Comparison of ENCODE assay signal across 8 cellular contexts in the genomic region with DNA sequence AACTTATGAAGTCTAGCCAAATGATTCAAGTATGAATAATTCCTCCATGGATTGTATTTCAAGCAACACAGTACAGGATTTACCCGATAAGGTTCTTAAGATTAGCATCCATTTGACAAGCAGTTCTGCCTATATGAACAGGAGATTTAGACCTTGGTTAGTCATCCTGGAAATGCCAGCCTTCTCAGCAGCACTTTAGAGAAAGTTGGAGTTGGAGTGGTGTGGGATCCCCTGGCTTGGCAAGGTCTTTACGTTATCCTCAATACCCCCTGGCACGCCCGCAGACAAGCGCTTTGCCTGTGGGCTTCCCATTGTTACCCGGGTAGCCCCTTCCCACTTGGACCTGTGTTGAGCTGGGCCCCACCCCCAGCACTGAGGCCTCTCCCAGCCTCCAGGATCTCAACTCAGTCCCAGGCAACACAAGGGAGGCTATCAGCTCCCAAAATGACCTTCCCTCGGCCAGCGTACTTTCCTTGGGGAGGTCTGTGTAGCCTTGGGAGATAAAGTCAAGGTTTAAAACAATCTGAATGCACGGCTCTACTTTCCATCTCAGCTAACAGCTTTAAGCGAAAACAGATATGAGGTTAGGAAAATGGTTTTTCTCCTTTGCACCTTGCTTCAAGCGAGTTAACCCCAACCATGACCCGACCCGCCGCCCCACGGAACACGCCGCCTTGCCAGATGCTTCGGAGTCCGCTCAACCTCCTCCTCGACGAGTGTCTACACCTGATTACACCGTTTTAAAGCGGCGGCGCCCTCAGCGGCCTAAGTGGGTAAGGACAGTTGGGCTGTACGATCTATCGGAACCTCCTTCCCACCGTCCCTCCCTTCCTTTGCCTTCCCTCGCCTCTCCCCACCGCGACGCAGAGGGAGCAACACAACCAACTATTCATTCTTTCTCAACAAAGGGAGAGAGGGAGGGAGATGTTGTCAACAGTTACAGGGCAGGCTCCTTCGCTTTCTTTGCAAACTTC. TPM values are rescaled to one million over a fixed set of nuclear protein-coding genes. Genes with fewer than 3 reads are reported as not detected.
DNase-seq lines count a peak whose midpoint lies in the region; ATAC-seq lines count a peak whose summit lies in the region.

No MANE protein-coding gene starts in this region.

- peak overlapping the region; percentile 90 for H3K27ac Mint-ChIP-seq in stimulated activated naive B cell treated with anti-CD40 and anti-IgM and Interleukin-4, amounts not matched to agents 10 μg/mL and 1 μg/mL and 100 μg/mL, for 72 hours

- no peaks in the 10 kb centered on the region for H3K9me3 Mint-ChIP-seq in stimulated activated naive B cell treated with anti-CD40 and anti-IgM and Interleukin-4, amounts not matched to agents 10 μg/mL and 1 μg/mL and 100 μg/mL, for 72 hours

- ATAC-seq in stimulated activated naive B cell treated with anti-CD40 and anti-IgM and Interleukin-4, amounts not matched to agents 10 μg/mL and 1 μg/mL and 100 μg/mL, for 72 hours (replicated peaks), result peak; percentile 79 to 80

- peak overlapping the region; percentile 95 to 96 for H3K4me3 Mint-ChIP-seq in stimulated activated naive B cell treated with anti-CD40 and anti-IgM and Interleukin-4, amounts not matched to agents 10 μg/mL and 1 μg/mL and 100 μg/mL, for 72 hours

- peak; percentile 6 for DNase-seq in SIG-M5 treated with dmso at 0.1 percent for 504 hours (lab: John Stamatoyannopoulos, UW; ENCODE audit: unreplicated experiment)
- DNase-seq in SIG-M5 (lab: John Stamatoyannopoulos, UW), result no peak
- peak; percentile 89 for DNase-seq in HCEC 1CT
- DNase-seq in NCI-H1694 treated with DMSO at 0.1 percent for 48 hours (lab: John Stamatoyannopoulos, UW), result peak; percentile 52
- peak; percentile 60 to 68 for DNase-seq in activated CD4-positive, alpha-beta T cell treated with anti-CD3 and anti-CD28 coated beads, Interleukin-2, amount 50 U/mL, for 48 hours
- no peak for DNase-seq in epithelial cell of prostate (ENCODE audit: low read depth, low spot score)
- peak; percentile 93 for DNase-seq in mesenteric fat pad (ENCODE audit: low spot score)
- DNase-seq in stimulated activated naive B cell treated with anti-CD40 and anti-IgM and Interleukin-4, amounts not matched to agents 10 μg/mL and 1 μg/mL and 100 μg/mL, for 72 hours, result peak; percentile 70

- peaks cover 32 to 42% of the 10 kb centered on the region in 2 donors for H3K36me3 Mint-ChIP-seq in stimulated activated naive B cell treated with anti-CD40 and anti-IgM and Interleukin-4, amounts not matched to agents 10 μg/mL and 1 μg/mL and 100 μg/mL, for 72 hours

- peak overlapping the region; percentile 98 for H3K27ac ChIP-seq in epithelial cell of prostate

- no peaks in the 10 kb centered on the region for H3K27me3 Mint-ChIP-seq in stimulated activated naive B cell treated with anti-CD40 and anti-IgM and Interleukin-4, amounts not matched to agents 10 μg/mL and 1 μg/mL and 100 μg/mL, for 72 hours

- H3K4me1 Mint-ChIP-seq in stimulated activated naive B cell treated with anti-CD40 and anti-IgM and Interleukin-4, amounts not matched to agents 10 μg/mL and 1 μg/mL and 100 μg/mL, for 72 hours, result peaks cover 39 to 65% of the 10 kb centered on the region in 2 donors

RNA-seq across cellular contexts. Expression of a gene that starts 1.2 kb away (rescaled TPM):
- 30.3 TPM for total RNA-seq in mesenteric fat pad

Comparison
In these comparisons a context has a peak if more than half of its experiments do, and no peak if none do; other contexts are left out.
1. DNase-seq: peak in SIG-M5 treated with dmso at 0.1 percent for 504 hours (single experiment), HCEC 1CT (single experiment), NCI-H1694 treated with DMSO at 0.1 percent for 48 hours (single experiment), activated CD4-positive, alpha-beta T cell treated with anti-CD3 and anti-CD28 coated beads, Interleukin-2, amount 50 U/mL, for 48 hours (2 of 2), mesenteric fat pad (single experiment) and stimulated activated naive B cell treated with anti-CD40 and anti-IgM and Interleukin-4, amounts not matched to agents 10 μg/mL and 1 μg/mL and 100 μg/mL, for 72 hours (single experiment); none in SIG-M5 (single experiment) and epithelial cell of prostate (single experiment).